In the genomic region with DNA sequence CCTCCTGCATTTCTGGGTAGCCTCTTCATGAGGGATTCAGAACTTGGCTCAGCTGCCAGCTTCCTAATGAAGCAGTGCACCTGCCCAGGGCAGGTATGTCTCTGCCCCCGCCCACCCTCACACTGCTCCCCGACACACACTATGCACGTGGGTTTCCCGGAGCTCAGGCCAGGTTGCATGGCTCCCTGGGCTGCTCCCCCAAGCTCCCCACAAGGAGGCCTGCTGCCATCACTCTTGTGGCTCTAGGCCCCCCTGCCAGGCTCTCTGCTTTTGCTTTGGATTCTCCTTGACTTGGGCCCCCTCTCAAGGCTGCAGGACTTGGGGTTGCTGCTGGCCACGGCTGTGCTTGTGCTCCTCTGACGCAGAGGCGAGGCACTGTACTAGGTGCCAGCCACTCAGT, we compare ENCODE assay signal across 27 cellular contexts.
"Had no signal": no experiment of that assay in that cellular context is flagged by ENCODE, and none has a peak within 500 bp of the region (broad histone marks: within the 10 kb centered on the region; RNA-seq: fewer than 3 reads in every experiment).

No MANE protein-coding gene starts in this region.

- H3K9me3 ChIP-seq: esophagus muscularis mucosa, heart right ventricle, mucosa of descending colon, neutrophil, sigmoid colon, testis, tibial artery had no signal

- H2AFZ ChIP-seq: parathyroid adenoma had no signal

- H3K36me3 ChIP-seq: esophagus muscularis mucosa, heart right ventricle, neutrophil, sigmoid colon, tibial artery had no signal

- H3K4me3 ChIP-seq: esophagus muscularis mucosa, heart right ventricle, mucosa of descending colon, sigmoid colon, testis, tibial artery had no signal

- H3K27ac Mint-ChIP-seq: mesothelial cell of epicardium; progenitor cell of endocrine pancreas; stimulated activated memory B cell treated with anti-CD40 and anti-IgM and Interleukin-4, amounts not matched to agents 10 μg/mL and 1 μg/mL and 100 μg/mL, for 72 hours; type B pancreatic cell had no signal

- H3K27me3 ChIP-seq: esophagus muscularis mucosa, heart right ventricle, neutrophil, sigmoid colon, testis, tibial artery had no signal

- H3K4me3 Mint-ChIP-seq: mesothelial cell of epicardium; naive B cell; nephron progenitor cell; stimulated activated memory B cell treated with anti-CD40 and anti-IgM and Interleukin-4, amounts not matched to agents 10 μg/mL and 1 μg/mL and 100 μg/mL, for 72 hours; type B pancreatic cell had no signal

- DNase-seq: caudate nucleus; cerebellar nuclear complex; cortex of kidney; effector CD4-positive, alpha-beta T cell; foreskin melanocyte; glutamatergic neuron; heart right ventricle; hippocampal formation; kidney; mesenchymal stem cell; mucosa of descending colon; naive B cell; nephron progenitor cell; sigmoid colon; stimulated activated CD4-positive, alpha-beta T cell treated with anti-CD3 and anti-CD28 coated beads, Interleukin-2, amount 100 ng/mL, for 24 hours; stimulated activated CD4-positive, alpha-beta T cell treated with anti-CD3 and anti-CD28 coated beads, Interleukin-4, amount 100 ng/mL, for 24 hours; stimulated activated naive CD8-positive, alpha-beta T cell treated with anti-CD3 and anti-CD28 coated beads, Interleukin-15, Interleukin-2, amounts not matched to agents 100 U/mL and 50 U/mL, for 24 hours; testis; tibial artery had no signal

- H3K9ac ChIP-seq: parathyroid adenoma had no signal

- H3K4me1 ChIP-seq: esophagus muscularis mucosa, heart right ventricle, sigmoid colon, testis, tibial artery had no signal

- H3K79me2 ChIP-seq: parathyroid adenoma had no signal

- H3K27me3 Mint-ChIP-seq: naive B cell; stimulated activated memory B cell treated with anti-CD40 and anti-IgM and Interleukin-4, amounts not matched to agents 10 μg/mL and 1 μg/mL and 100 μg/mL, for 72 hours had no signal

- H3K9me3 Mint-ChIP-seq: mesothelial cell of epicardium; naive B cell; nephron progenitor cell; stimulated activated memory B cell treated with anti-CD40 and anti-IgM and Interleukin-4, amounts not matched to agents 10 μg/mL and 1 μg/mL and 100 μg/mL, for 72 hours; type B pancreatic cell had no signal

- H3K27ac ChIP-seq: epithelial cell of prostate, esophagus muscularis mucosa, heart right ventricle, neutrophil, parathyroid adenoma, sigmoid colon, testis, tibial artery had no signal

- H3K36me3 Mint-ChIP-seq: mesothelial cell of epicardium, type B pancreatic cell had no signal
